ENCODE assay signal across 11 cellular contexts in genomic region chr19:29836409-29836825, GRCh38. TPM values are rescaled to one million over a fixed set of nuclear protein-coding genes. Genes with fewer than 3 reads are reported as not detected.
DNase-seq lines count a peak whose midpoint lies in the region; ATAC-seq and TF ChIP-seq lines count a peak whose summit lies in the region.
"Had no signal": no experiment of that assay in that cellular context is flagged by ENCODE, and none has a peak within 500 bp of the region (broad histone marks: within the 10 kb centered on the region; RNA-seq: fewer than 3 reads in every experiment).

No MANE protein-coding gene starts in this region.

- no peak for TF ChIP-seq CTCF in foreskin keratinocyte (conservative IDR thresholded peaks at IDR 0.05)

- H3K27ac ChIP-seq in foreskin keratinocyte, result no peak overlapping the region
- H3K27ac ChIP-seq: 22Rv1, upper lobe of left lung had no signal

- no peaks in the 10 kb centered on the region for H3K27me3 ChIP-seq in foreskin keratinocyte
- H3K27me3 ChIP-seq: upper lobe of left lung had no signal

- DNase-seq in activated CD4-positive, CD25-positive, alpha-beta regulatory T cell treated with anti-CD3 and anti-CD28 coated beads, Interleukin-2, amount 50 U/mL, for 72 hours, result no peak
- peak in 1 of 2 donors; percentile 65 for DNase-seq in foreskin keratinocyte
- no peak for DNase-seq in hypothalamus (lab: John Stamatoyannopoulos, UW)
- no peak for DNase-seq in NCI-H2171 (lab: John Stamatoyannopoulos, UW)
- DNase-seq in HuH-7.5 (ENCODE audit: low spot score), result no peak
- DNase-seq: IMR-90, upper lobe of left lung had no signal

- peak; percentile 21 for ATAC-seq in activated CD4-positive, CD25-positive, alpha-beta regulatory T cell treated with anti-CD3 and anti-CD28 coated beads, Interleukin-2, amount 50 U/mL, for 24 hours
- ATAC-seq in GM21515 (IDR thresholded peaks at IDR 0.05; ENCODE audit: unreplicated experiment) (peak; percentile 49), HG03439 (IDR thresholded peaks at IDR 0.05; ENCODE audit: unreplicated experiment) (peak; percentile 50), foreskin keratinocyte (peak; percentile 70)

- peaks cover 3% of the 10 kb centered on the region for H3K4me1 ChIP-seq in foreskin keratinocyte
- H3K4me1 ChIP-seq: upper lobe of left lung had no signal

RNA-seq across cellular contexts. Expression of gene CCNE1, which starts 24.6 kb away (rescaled TPM):
- total RNA-seq in foreskin keratinocyte, result 11.9 and 13.3 TPM in 2 replicates
- 11.3 and 11.6 TPM in 2 replicates for polyA plus RNA-seq in foreskin keratinocyte
